ENCODE assay signal across 7 cellular contexts in genomic region chr18:9433115-9433514, GRCh38. TPM values are rescaled to one million over a fixed set of nuclear protein-coding genes. Genes with fewer than 3 reads are reported as not detected.
DNase-seq lines count a peak whose midpoint lies in the region; ATAC-seq, FAIRE-seq and TF ChIP-seq lines count a peak whose summit lies in the region.
"Not testable (repeated sequence)": the region's sequence is repeated elsewhere in the genome, so short reads cannot be mapped to it uniquely, and the experiment has no call there.

No MANE protein-coding gene starts in this region.

- not testable (repeated sequence) for H3K27me3 ChIP-seq in HL-60 (ENCODE audit: insufficient read depth, poor library complexity, severe bottlenecking); GM12878 (replicated peaks in 1 of 2; ENCODE audit: control insufficient read depth in 2 of 2, insufficient read depth in 2 of 2, low read length in 1 of 2); neutrophil

- TF ChIP-seq EP300 in GM12878 (IDR thresholded peaks at IDR 0.05; ENCODE audit: borderline replicate concordance in 1 of 2, control insufficient read depth in 1 of 2, low read depth in 2 of 2, low read length in 2 of 2) = not testable (repeated sequence)

- peak overlapping the region; percentile 55; the same call in 1 of the 2 replicates for H3K4me2 ChIP-seq in GM12878 (ENCODE audit: control insufficient read depth, insufficient read depth)

- POLR2A ChIA-PET in GM12878 (lab: Charles Lee) = interaction anchor here (0.7 kb wide), 1 partner anchor 62 kb away, joined by 3 read pairs; no protein-coding TSS in a partner anchor

- in situ Hi-C loops in GM12878 (cut with MboI) = not testable (repeated sequence)

- not testable (repeated sequence) for ATAC-seq in GM12878

- CTCF ChIA-PET in GM12878 (lab: Yijun Ruan, JAX) = not testable (repeated sequence)

- not testable (repeated sequence) for H3K9me3 Mint-ChIP-seq in glutamatergic neuron (ENCODE audit: unreplicated experiment); mesothelial cell of epicardium

- H3K27me3 Mint-ChIP-seq in glutamatergic neuron (ENCODE audit: unreplicated experiment); mesothelial cell of epicardium (ENCODE audit: low read depth): not testable (repeated sequence)

- TF ChIP-seq CTCF in HL-60 (IDR thresholded peaks at IDR 0.05; ENCODE audit: insufficient read depth, low read length); GM12878 (IDR thresholded peaks at IDR 0.05 in 2 of 3, conservative IDR thresholded peaks at IDR 0.05 in 1 of 3; ENCODE audit: control insufficient read depth in 2 of 3, extremely low read depth in 1 of 3, insufficient read depth in 1 of 3, low read depth in 3 of 3, low read length in 3 of 3); glutamatergic neuron (IDR thresholded peaks at IDR 0.05; ENCODE audit: partially characterized antibody, unreplicated experiment); mesothelial cell of epicardium (IDR thresholded peaks at IDR 0.05; ENCODE audit: unreplicated experiment); neutrophil (IDR thresholded peaks at IDR 0.05): not testable (repeated sequence)

- H4K20me1 ChIP-seq in GM12878 (ENCODE audit: control insufficient read depth, insufficient read depth) = not testable (repeated sequence)

- not testable (repeated sequence) for FAIRE-seq in GM12878 (lab: Jason Lieb, UNC)

- H3K4me3 ChIP-seq in HL-60 (replicated peaks; ENCODE audit: insufficient read depth, low read length); GM12878: not testable (repeated sequence)
- peak overlapping the region; percentile 14 to 36 for H3K4me3 ChIP-seq in neutrophil (ENCODE audit: low read depth in 1 of 2, low read length in 1 of 2)

- not testable (repeated sequence) for TF ChIP-seq POLR2A in GM12878 (IDR thresholded peaks at IDR 0.05; ENCODE audit: low read depth, low read length)

- RAD21 ChIA-PET in GM12878 (lab: Charles Lee; ENCODE audit: unreplicated experiment) = not testable (repeated sequence)

- H3K4me1 ChIP-seq in GM12878 (ENCODE audit: control insufficient read depth, insufficient read depth, low read length) = peaks cover 10% of the 10 kb centered on the region; the same call in 1 of the 2 replicates
- peaks cover 11 to 17% of the 10 kb centered on the region in 2 experiments for H3K4me1 ChIP-seq in neutrophil (ENCODE audit: control insufficient read depth in 1 of 2, insufficient read depth in 1 of 2, low read depth in 1 of 2, low read length in 1 of 2)

- BruUV-seq in GM12878 (replicated peaks; lab: Mats Ljungman, UMichigan) = not testable (repeated sequence)

- SMC1A ChIA-PET in GM12878 (lab: Charles Lee; ENCODE audit: uncharacterized antibody, unreplicated experiment) = not testable (repeated sequence)

- peak overlapping the region; percentile 96 for H3K27ac Mint-ChIP-seq in glutamatergic neuron (ENCODE audit: unreplicated experiment)
- H3K27ac Mint-ChIP-seq in mesothelial cell of epicardium = peak overlapping the region; percentile 86

- H3K27ac ChIP-seq in HL-60 (replicated peaks); GM12878 (ENCODE audit: control insufficient read depth, insufficient read depth): not testable (repeated sequence)
- H3K27ac ChIP-seq in neutrophil = peak overlapping the region; percentile 62

- not testable (repeated sequence) for TF ChIP-seq RAD21 in GM12878 (IDR thresholded peaks at IDR 0.05; ENCODE audit: insufficient read depth, low read depth, low read length)

- WGBS in GM12878 (ENCODE audit: insufficient coverage, insufficient replicate concordance, low lambda C conversion rate, missing lambda C conversion rate) = 86% methylated on average over 10 of the region's 10 CpGs

- H3K4me3 Mint-ChIP-seq in glutamatergic neuron (ENCODE audit: unreplicated experiment) = peak overlapping the region; percentile 47
- not testable (repeated sequence) for H3K4me3 Mint-ChIP-seq in mesothelial cell of epicardium

- H2AFZ ChIP-seq in GM12878 (ENCODE audit: control insufficient read depth, low read depth, low read length) = peak overlapping the region; percentile 94; the same call in 1 of the 2 replicates

- H3K36me3 Mint-ChIP-seq in glutamatergic neuron (ENCODE audit: unreplicated experiment); mesothelial cell of epicardium: not testable (repeated sequence)

- DNase-seq in CMK (ENCODE audit: low read depth) (peak; percentile 5), HL-60 (ENCODE audit: low read depth in 1 of 2, low spot score in 1 of 2) (peak; percentile 20 to 38), OCI-M1 (lab: John Stamatoyannopoulos, UW) (peak; percentile 40)
- not testable (repeated sequence) for DNase-seq in GM12878 (ENCODE audit: low read depth, low spot score); glutamatergic neuron; mesothelial cell of epicardium (ENCODE audit: low spot score in 2 of 2, unreplicated experiment in 2 of 2)

- H3K9me3 ChIP-seq in GM12878 (replicated peaks; ENCODE audit: control insufficient read depth, insufficient read depth, low read length); neutrophil: not testable (repeated sequence)

- intact Hi-C loops in GM12878 (cut with micrococcal nuclease; ENCODE audit: unreplicated experiment) = not testable (repeated sequence)

- H3K79me2 ChIP-seq in GM12878 (ENCODE audit: control insufficient read depth, insufficient read depth, low read length) = not testable (repeated sequence)

- not testable (repeated sequence) for H3K9ac ChIP-seq in GM12878 (ENCODE audit: control insufficient read depth, insufficient read depth, low read length)

- H3K36me3 ChIP-seq in GM12878 (ENCODE audit: control insufficient read depth in 2 of 2, insufficient read depth in 2 of 2, low read length in 1 of 2); neutrophil: not testable (repeated sequence)

- H3K4me1 Mint-ChIP-seq in glutamatergic neuron (ENCODE audit: low read depth, unreplicated experiment) = peaks cover 13% of the 10 kb centered on the region
- peaks cover 32% of the 10 kb centered on the region for H3K4me1 Mint-ChIP-seq in mesothelial cell of epicardium

TF ChIP-seq in GM12878, 131 proteins besides CTCF, POLR2A, EP300 and RAD21:
- 0 out of 2 replicates have a peak, but pooled peaks have one; percentile 2 for TF ChIP-seq SPI1 (IDR thresholded peaks at IDR 0.05; ENCODE audit: borderline replicate concordance, insufficient read depth, low read depth, low read length)

RNA-seq across cellular contexts. Expression of gene RALBP1, which starts 42.2 kb away (rescaled TPM):
- total RNA-seq in GM12878 (2013; cell fraction: nucleolus; rRNA removed) = 30.0 and 33.4 TPM in 2 replicates
- total RNA-seq in GM12878 (2014; rRNA removed) (41.3 and 47.1 TPM in 2 replicates), GM12878 (2014; rRNA removed; fragmentation: Illumina TruSeq; extraction: Trizol) (43.8 and 45.6 TPM in 2 replicates), GM12878 (2021) (46.9 and 50.5 TPM in 2 replicates), glutamatergic neuron (ENCODE audit: unreplicated experiment) (38.1 TPM), mesothelial cell of epicardium (43.2 to 44.7 TPM (median 44.1 TPM) in 3 replicates)
- polyA plus RNA-seq in GM12878 (2011; ENCODE audit: low read depth) = 24.5 TPM
- polyA plus RNA-seq in GM12878 (2011; rRNA removed) (38.6 and 42.7 TPM in 2 replicates), GM12878 (2014; fragmentation: Illumina TruSeq; extraction: Trizol) (42.2 and 44.2 TPM in 2 replicates), GM12878 (2014; fragmentation: Nextera tagmentation; extraction: Ambion mirVana) (10 to 100 TPM; 11.2 to 17.9 TPM), GM12878 (2014; rRNA removed) (39.2 and 44.0 TPM in 2 replicates), GM12878 (2016; fragmentation: Nextera tagmentation; extraction: Ambion mirVana) (10 to 100 TPM; 41.1 to 42.5 TPM)
- polyA plus RNA-seq in GM12878 (2011; cell fraction: cytosol; rRNA removed) = 33.6 and 45.2 TPM in 2 replicates
- 22.0 and 28.0 TPM in 2 replicates for polyA plus RNA-seq in GM12878 (2011; cell fraction: nucleus; rRNA removed)
- 31.4 and 42.9 TPM in 2 replicates for polyA plus RNA-seq in GM12878 (2012)
- polyA minus RNA-seq in GM12878 (2011; rRNA and poly(A)+ RNA removed) = 31.3 and 33.7 TPM in 2 replicates
- 16.2 and 16.4 TPM in 2 replicates for polyA minus RNA-seq in GM12878 (2011; cell fraction: cytosol; rRNA and poly(A)+ RNA removed)
- 9.7 and 21.0 TPM in 2 replicates for polyA minus RNA-seq in GM12878 (2011; cell fraction: nucleus; rRNA and poly(A)+ RNA removed)
